In the genomic region with DNA sequence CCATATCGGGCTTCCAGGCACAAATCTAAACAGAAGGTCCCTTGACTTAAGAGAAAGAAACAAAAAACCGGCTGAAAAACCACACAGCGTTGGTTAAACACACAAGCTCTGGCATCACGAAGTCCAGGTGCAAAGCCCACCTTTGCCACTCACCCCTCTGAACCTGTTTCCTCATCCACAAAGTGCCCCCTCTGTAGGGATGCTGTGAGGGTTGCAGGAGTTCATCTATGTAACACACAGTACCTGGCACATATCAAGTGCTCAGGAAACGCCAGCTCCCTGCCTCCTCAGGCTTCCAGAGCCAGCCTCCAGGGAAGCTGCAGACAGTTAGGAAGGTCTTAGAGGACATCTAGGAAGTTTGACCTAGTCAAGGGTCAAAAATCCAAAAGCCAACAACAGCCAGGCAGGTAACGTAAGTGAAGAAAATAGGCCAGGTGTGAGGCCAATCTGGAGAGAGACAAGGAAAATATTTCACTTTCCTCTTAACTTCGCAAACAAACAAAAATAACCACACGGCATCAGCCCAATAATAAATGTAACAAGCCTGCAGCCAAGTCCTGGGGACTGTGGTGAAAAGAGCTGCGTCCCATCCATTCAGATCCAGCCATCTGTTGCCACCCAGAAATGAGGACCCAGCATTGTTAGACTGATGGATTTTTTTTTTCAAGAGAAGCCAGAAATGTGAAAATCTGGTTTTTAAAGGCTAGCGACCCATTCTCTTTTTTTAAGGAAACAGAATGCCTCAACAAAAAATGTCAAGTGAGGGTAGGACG, we compare ENCODE assay signal across 26 cellular contexts. TPM values are rescaled to one million over a fixed set of nuclear protein-coding genes. Genes with fewer than 3 reads are reported as not detected.
DNase-seq lines count a peak whose midpoint lies in the region; ATAC-seq, FAIRE-seq and TF ChIP-seq lines count a peak whose summit lies in the region.
"Had no signal": no experiment of that assay in that cellular context is flagged by ENCODE, and none has a peak within 500 bp of the region (broad histone marks: within the 10 kb centered on the region; RNA-seq: fewer than 3 reads in every experiment).

No MANE protein-coding gene starts in this region.

- no peak overlapping the region for H2BK15ac ChIP-seq in H1 (ENCODE audit: low read length)

- in situ Hi-C loops in G401 (cut with HindIII; ENCODE audit: low sequenced_read_pairs) = no loop called here

- H2AK5ac ChIP-seq in H1 (ENCODE audit: low read depth, low read length) = no peak overlapping the region

- H4K8ac ChIP-seq in H1 (ENCODE audit: extremely low read depth, insufficient read depth, low read length) = no peak overlapping the region

- H3K18ac ChIP-seq in H1 (ENCODE audit: extremely low read depth, low read length) = no peak overlapping the region

- no peaks in the 10 kb centered on the region for H3K79me2 ChIP-seq in H1 (ENCODE audit: control insufficient read depth in 1 of 2, insufficient read depth in 2 of 2, low read length in 2 of 2)

- no peak overlapping the region for H2BK12ac ChIP-seq in H1 (ENCODE audit: low read depth, low read length)

- H4K91ac ChIP-seq in H1 (replicated peaks; ENCODE audit: insufficient read length, low read length) = no peak overlapping the region

- H3K9ac ChIP-seq in H1 (replicated peaks in 1 of 4; ENCODE audit: extremely low read depth in 1 of 4, low read depth in 3 of 4, low read length in 3 of 4) = no peak overlapping the region

- no peak overlapping the region for H2BK20ac ChIP-seq in H1 (ENCODE audit: low read length)

- no peak overlapping the region for H3K14ac ChIP-seq in H1 (ENCODE audit: insufficient read length)

- H4K20me1 ChIP-seq in H1 (replicated peaks in 1 of 2; ENCODE audit: control insufficient read depth in 1 of 2, insufficient read depth in 2 of 2, low read length in 2 of 2) = peaks cover 0 to 5% of the 10 kb centered on the region in 2 experiments

- H3K4ac ChIP-seq in H1 (replicated peaks; ENCODE audit: insufficient read length, low read depth, low read length) = no peak overlapping the region

- H2BK120ac ChIP-seq in H1 (replicated peaks; ENCODE audit: low read depth, low read length) = no peak overlapping the region

- TF ChIP-seq RAD21 in A549 (conservative IDR thresholded peaks at IDR 0.05 in 1 of 2, IDR thresholded peaks at IDR 0.05 in 1 of 2) = no peak
- TF ChIP-seq RAD21 in H1 (IDR thresholded peaks at IDR 0.05 in 1 of 2, conservative IDR thresholded peaks at IDR 0.05 in 1 of 2; ENCODE audit: low read depth in 2 of 2, low read length in 2 of 2) = peak; percentile 13 to 30; a peak in 2 of 4 replicates

- H2BK5ac ChIP-seq in H1 (ENCODE audit: low read depth, low read length) = no peak overlapping the region

- TF ChIP-seq CTCF in A549 (IDR thresholded peaks at IDR 0.05) (no peak), H1 (IDR thresholded peaks at IDR 0.05; ENCODE audit: control extremely low read depth in 1 of 3, insufficient read depth in 1 of 3, low read depth in 1 of 3, low read length in 3 of 3) (peak; percentile 14 to 44 (median 21); a peak in 3 of 4 replicates), tibial artery (IDR thresholded peaks at IDR 0.05) (no peak)

- ATAC-seq in A549 = peak; percentile 22 to 48; a peak in 1 of 6 replicates
- ATAC-seq: GM12878 had no signal

- FAIRE-seq in A549 (lab: Jason Lieb, UNC) (no peak), H1 (lab: Jason Lieb, UNC) (no peak)
- FAIRE-seq: GM12878 had no signal

- no peaks in the 10 kb centered on the region for H3K79me1 ChIP-seq in H1 (ENCODE audit: low read depth, low read length)

- H3K23me2 ChIP-seq in H1 (ENCODE audit: low read depth, low read length) = no peaks in the 10 kb centered on the region

- TF ChIP-seq POLR2A in A549 (IDR thresholded peaks at IDR 0.05; ENCODE audit: low read length) = no peak
- TF ChIP-seq POLR2A in H1 (IDR thresholded peaks at IDR 0.05; ENCODE audit: control extremely low read depth in 1 of 2, low read depth in 2 of 2, low read length in 2 of 2) = no peak

- no peak overlapping the region for H4K5ac ChIP-seq in H1 (ENCODE audit: insufficient read length, low read depth, low read length)

- H3K4me2 ChIP-seq in A549 (no peak overlapping the region), H1 (ENCODE audit: insufficient read depth in 1 of 2, low read depth in 2 of 2, low read length in 2 of 2) (no peak overlapping the region)
- H3K4me2 ChIP-seq: PC-9 had no signal

- no peak overlapping the region for H3K27ac ChIP-seq in A549
- no peak overlapping the region for H3K27ac ChIP-seq in H1 (ENCODE audit: low read depth, low read length)
- no peak overlapping the region for H3K27ac ChIP-seq in tibial artery
- H3K27ac ChIP-seq: PC-9, SJSA1 had no signal

- H2AFZ ChIP-seq in H1 (ENCODE audit: low read length) = no peak overlapping the region
- H2AFZ ChIP-seq: PC-9 had no signal

- no peak for TF ChIP-seq EP300 in A549 (IDR thresholded peaks at IDR 0.05)
- TF ChIP-seq EP300 in H1 (IDR thresholded peaks at IDR 0.05; ENCODE audit: borderline replicate concordance in 1 of 2, low read depth in 2 of 2, low read length in 2 of 2) = no peak

- H3K56ac ChIP-seq in H1 (replicated peaks; ENCODE audit: insufficient read length, low read depth, low read length) = no peak overlapping the region

- H3K4me3 ChIP-seq in A549 (no peak overlapping the region), H1 (ENCODE audit: extremely low read depth in 1 of 4, insufficient read depth in 2 of 4, low read depth in 3 of 4, low read length in 4 of 4) (no peak overlapping the region), tibial artery (no peak overlapping the region)
- H3K4me3 ChIP-seq: GM12878, PC-9, SJSA1 had no signal

- no peak overlapping the region for H3K23ac ChIP-seq in H1 (ENCODE audit: insufficient read length)

- DNase-seq in A549 (ENCODE audit: low read depth in 1 of 2, low spot score in 1 of 2) (no peak), G401 (ENCODE audit: low spot score) (peak; percentile 50), H1 (ENCODE audit: low read depth in 1 of 2, low spot score in 2 of 2) (no peak), NCI-H2029 treated with DMSO at 0.1 percent for 48 hours (lab: John Stamatoyannopoulos, UW) (no peak), GM03348 (ENCODE audit: low spot score) (no peak), tibial artery (no peak), SKM-1 (lab: John Stamatoyannopoulos, UW; ENCODE audit: unreplicated experiment) (no peak)
- DNase-seq: DMS 273 treated with DMSO at 0.1 percent for 48 hours, GF-D8, GOT3, Karpas-422, NCI-H1092, NCI-H146, NCI-H2107, NCI-H345, NCI-H524 treated with DMSO at 0.1 percent for 48 hours, PC-9, SW 1271, T-helper 2 cell had no signal

- H3K9me3 ChIP-seq in A549 = no peaks in the 10 kb centered on the region
- no peaks in the 10 kb centered on the region for H3K9me3 ChIP-seq in H1 (ENCODE audit: insufficient read depth in 2 of 2, low read depth in 1 of 2, low read length in 1 of 2)
- H3K9me3 ChIP-seq in tibial artery = no peaks in the 10 kb centered on the region
- H3K9me3 ChIP-seq: SJSA1 had no signal

- no peaks in the 10 kb centered on the region for H3K27me3 ChIP-seq in H1 (replicated peaks in 1 of 4; ENCODE audit: control insufficient read depth in 3 of 4, extremely low read depth in 1 of 4, insufficient read depth in 3 of 4, low read length in 3 of 4)
- no peaks in the 10 kb centered on the region for H3K27me3 ChIP-seq in tibial artery
- H3K27me3 ChIP-seq: SJSA1 had no signal

- H3K36me3 ChIP-seq in H1 (ENCODE audit: control insufficient read depth in 2 of 4, insufficient read depth in 4 of 4, low read length in 3 of 4) (peaks cover 4 to 39% (median 29%) of the 10 kb centered on the region in 4 experiments; a peak in 7 of 8 replicates), tibial artery (peaks cover 42 to 61% (median 52%) of the 10 kb centered on the region in 3 donors)

- CTCF ChIA-PET in A549 (lab: Yijun Ruan, JAX) (interaction anchor here (0.5 to 3.1 kb wide), 5 partner anchors 10 to 113 kb away, joined by 3 to 20 read pairs (median 4); a partner anchor contains a TSS), H1 (lab: Charles Lee; ENCODE audit: partially characterized antibody) (interaction anchor here (0.7 to 3.1 kb wide), 11 partner anchors 9 to 191 kb away, joined by 3 to 25 read pairs (median 3); a partner anchor contains a TSS)

- POLR2A ChIA-PET in A549 (lab: Yijun Ruan, JAX) = interaction anchor here (1.2 kb wide), 2 partner anchors 18 kb away, joined by 3 to 9 read pairs; a partner anchor contains a TSS
- POLR2A ChIA-PET in H1 (lab: Charles Lee; ENCODE audit: partially characterized antibody) = interaction anchor here (0.7 to 1.8 kb wide), 5 partner anchors 13 to 94 kb away, joined by 3 to 9 read pairs (median 4); a partner anchor contains a TSS

- H3K4me1 ChIP-seq in A549 (no peaks in the 10 kb centered on the region), H1 (replicated peaks in 1 of 4; ENCODE audit: control insufficient read depth in 3 of 4, insufficient read depth in 4 of 4, low read length in 3 of 4) (no peaks in the 10 kb centered on the region), tibial artery (no peaks in the 10 kb centered on the region)
- H3K4me1 ChIP-seq: SJSA1 had no signal

- intact Hi-C loops in tibial artery (cut with DNase I; ENCODE audit: low total_unique reads) = no loop called here

- WGBS in A549 (ENCODE audit: missing lambda C conversion rate) = 89% methylated on average over 11 of the region's 11 CpGs
- 93% methylated on average over 11 of the region's 11 CpGs; no CpG with 5 or more reads in 1 of the 2 experiments for WGBS in H1 (ENCODE audit: extremely low coverage in 1 of 2, insufficient coverage in 1 of 2, insufficient read length in 1 of 2, insufficient replicate concordance in 2 of 2, low coverage in 1 of 2, low lambda C conversion rate in 2 of 2, missing lambda C conversion rate in 1 of 2), 2 experiments

RNA-seq across cellular contexts. Expression of a gene that starts 10.0 kb away (rescaled TPM):
- 200 and 270 TPM in 2 replicates for polyA plus RNA-seq in A549 (2011; rRNA removed)
- polyA plus RNA-seq in A549 (2012; cell fraction: cytosol; rRNA removed) = 203 and 269 TPM in 2 replicates
- 238 and 248 TPM in 2 replicates for polyA plus RNA-seq in A549 (2012; cell fraction: nucleus; rRNA removed)
- 280 to 318 TPM (median 302 TPM) in 3 replicates for polyA plus RNA-seq in A549 (2017; fragmentation: RNase III; extraction: RNeasy Plus Mini Kit Qiagen cat#74134 plus additional on column Dnase treatment)
- polyA minus RNA-seq in A549 (2011; rRNA and poly(A)+ RNA removed) = 222 and 240 TPM in 2 replicates
- 137 and 145 TPM in 2 replicates for total RNA-seq in G401 (2014; rRNA removed; shearing (Covaris generic))
- polyA plus RNA-seq in PFSK-1 (2012; ENCODE audit: insufficient read length, low read depth) = 169 TPM
- 224 and 225 TPM in 2 replicates for total RNA-seq in H1 (2021; fragmentation: NEBNext Ultra II Directional; extraction: Animal tissue kit (Norgen Biotek cat#: 25700))
- polyA plus RNA-seq in H1 (2011; rRNA removed) = 231 and 249 TPM in 2 replicates
- polyA plus RNA-seq in H1 (2011; cell fraction: cytosol; rRNA removed) = 107 TPM
- polyA plus RNA-seq in H1 (2011; cell fraction: nucleus; rRNA removed) = 178 TPM
- polyA plus RNA-seq in H1 (2012, experiment 1 of 2) = 154 to 271 TPM (median 239 TPM) in 4 replicates
- polyA plus RNA-seq in H1 (2012, experiment 2 of 2) = 352 TPM
- polyA plus RNA-seq in H1 (2013, experiment 1 of 2) = 604 TPM
- polyA plus RNA-seq in H1 (2013, experiment 2 of 2) = 663 TPM
- polyA minus RNA-seq in H1 (2011; rRNA and poly(A)+ RNA removed) = 147 and 178 TPM in 2 replicates
- 102 TPM for polyA minus RNA-seq in H1 (2011; cell fraction: cytosol; rRNA and poly(A)+ RNA removed)
- 58.9 TPM for polyA minus RNA-seq in H1 (2011; cell fraction: nucleus; rRNA and poly(A)+ RNA removed)

RNA-seq across cellular contexts. Expression of a gene that starts 12.1 kb away (rescaled TPM):
- polyA plus RNA-seq in A549 (2011; rRNA removed) = 2.6 and 3.4 TPM in 2 replicates
- 4.9 and 6.7 TPM in 2 replicates for polyA plus RNA-seq in A549 (2012; cell fraction: cytosol; rRNA removed)
- polyA plus RNA-seq in A549 (2012; cell fraction: nucleus; rRNA removed) = 17.0 and 20.5 TPM in 2 replicates
- polyA plus RNA-seq in A549 (2017; fragmentation: RNase III; extraction: RNeasy Plus Mini Kit Qiagen cat#74134 plus additional on column Dnase treatment) = 5.8 to 6.8 TPM (median 6.3 TPM) in 3 replicates
- polyA minus RNA-seq in A549 (2011; rRNA and poly(A)+ RNA removed) = 5.4 and 8.1 TPM in 2 replicates
- 5.4 and 6.1 TPM in 2 replicates for total RNA-seq in G401 (2014; rRNA removed; shearing (Covaris generic))
- 4.4 TPM for polyA plus RNA-seq in PFSK-1 (2012; ENCODE audit: insufficient read length, low read depth)
- total RNA-seq in H1 (2021; fragmentation: NEBNext Ultra II Directional; extraction: Animal tissue kit (Norgen Biotek cat#: 25700)) = 11.0 and 12.4 TPM in 2 replicates
- polyA plus RNA-seq in H1 (2011; rRNA removed) = 2.2 and 4.9 TPM in 2 replicates
- polyA plus RNA-seq in H1 (2011; cell fraction: cytosol; rRNA removed) = 1.6 TPM
- polyA plus RNA-seq in H1 (2011; cell fraction: nucleus; rRNA removed) = 6.1 TPM
- polyA plus RNA-seq in H1 (2012, experiment 1 of 2) = 3.6 to 9.3 TPM (median 7.1 TPM) in 4 replicates
- polyA plus RNA-seq in H1 (2012, experiment 2 of 2) = 4.5 TPM
- 37.6 TPM for polyA plus RNA-seq in H1 (2013, experiment 1 of 2)
- polyA plus RNA-seq in H1 (2013, experiment 2 of 2) = 33.0 TPM
- polyA minus RNA-seq in H1 (2011; rRNA and poly(A)+ RNA removed) = 2.1 and 2.7 TPM in 2 replicates
- 8.6 TPM for polyA minus RNA-seq in H1 (2011; cell fraction: cytosol; rRNA and poly(A)+ RNA removed)
- polyA minus RNA-seq in H1 (2011; cell fraction: nucleus; rRNA and poly(A)+ RNA removed) = 4.9 TPM
- total RNA-seq: Daoy had no signal

RNA-seq across cellular contexts. Expression of a gene that starts 17.2 kb away (rescaled TPM):
- 2.3 and 2.9 TPM in 2 replicates for polyA plus RNA-seq in A549 (2011; rRNA removed)
- polyA plus RNA-seq in A549 (2012; cell fraction: cytosol; rRNA removed) = 4.2 and 4.7 TPM in 2 replicates
- 2.8 and 4.1 TPM in 2 replicates for polyA plus RNA-seq in A549 (2012; cell fraction: nucleus; rRNA removed)
- polyA plus RNA-seq in A549 (2017; fragmentation: RNase III; extraction: RNeasy Plus Mini Kit Qiagen cat#74134 plus additional on column Dnase treatment) = 2.5 to 4.4 TPM (median 2.9 TPM) in 3 replicates
- 4.4 and 4.7 TPM in 2 replicates for polyA minus RNA-seq in A549 (2011; rRNA and poly(A)+ RNA removed)
- total RNA-seq in G401 (2014; rRNA removed; shearing (Covaris generic)) = not detected in 2 replicates
- polyA plus RNA-seq in PFSK-1 (2012; ENCODE audit: insufficient read length, low read depth) = not detected
- total RNA-seq in H1 (2021; fragmentation: NEBNext Ultra II Directional; extraction: Animal tissue kit (Norgen Biotek cat#: 25700)) = 1.1 TPM in 1 of 2 replicates, not detected in the other
- 0.27 and 0.41 TPM in 2 replicates for polyA plus RNA-seq in H1 (2011; rRNA removed)
- 0.18 TPM for polyA plus RNA-seq in H1 (2011; cell fraction: cytosol; rRNA removed)
- polyA plus RNA-seq in H1 (2011; cell fraction: nucleus; rRNA removed) = 0.46 TPM
- polyA plus RNA-seq in H1 (2012, experiment 1 of 2) = 0.23 TPM in 1 of 4 replicates, not detected in the others
- polyA plus RNA-seq in H1 (2012, experiment 2 of 2) = 0.54 TPM
- 0.28 TPM for polyA plus RNA-seq in H1 (2013, experiment 1 of 2)
- 0.26 TPM for polyA plus RNA-seq in H1 (2013, experiment 2 of 2)
- polyA minus RNA-seq in H1 (2011; rRNA and poly(A)+ RNA removed) = not detected in 2 replicates
- not detected for polyA minus RNA-seq in H1 (2011; cell fraction: cytosol; rRNA and poly(A)+ RNA removed)
- polyA minus RNA-seq in H1 (2011; cell fraction: nucleus; rRNA and poly(A)+ RNA removed) = not detected
- total RNA-seq: Daoy, MCF 10A, SJSA1 had no signal
- polyA plus RNA-seq: CD14-positive monocyte had no signal

RNA-seq across cellular contexts. Expression of a gene that starts 17.6 kb away (rescaled TPM):
- polyA plus RNA-seq in A549 (2011; rRNA removed) (7.4 and 7.6 TPM in 2 replicates), A549 (2017; fragmentation: RNase III; extraction: RNeasy Plus Mini Kit Qiagen cat#74134 plus additional on column Dnase treatment) (6.3 to 7.0 TPM (median 6.4 TPM) in 3 replicates), H1 (2011; rRNA removed) (19.1 and 26.7 TPM in 2 replicates)
- polyA plus RNA-seq in A549 (2012; cell fraction: cytosol; rRNA removed) = 10.5 and 14.5 TPM in 2 replicates
- 33.4 and 45.5 TPM in 2 replicates for polyA plus RNA-seq in A549 (2012; cell fraction: nucleus; rRNA removed)
- 9.5 and 15.0 TPM in 2 replicates for polyA minus RNA-seq in A549 (2011; rRNA and poly(A)+ RNA removed)
- 7.4 and 9.8 TPM in 2 replicates for total RNA-seq in G401 (2014; rRNA removed; shearing (Covaris generic))
- polyA plus RNA-seq in PFSK-1 (2012; ENCODE audit: insufficient read length, low read depth) = 5.7 TPM
- total RNA-seq in H1 (2021; fragmentation: NEBNext Ultra II Directional; extraction: Animal tissue kit (Norgen Biotek cat#: 25700)) = 14.2 and 14.7 TPM in 2 replicates
- 17.1 TPM for polyA plus RNA-seq in H1 (2011; cell fraction: cytosol; rRNA removed)
- polyA plus RNA-seq in H1 (2011; cell fraction: nucleus; rRNA removed) = 47.8 TPM
- 9.5 to 18.4 TPM (median 14.8 TPM) in 4 replicates for polyA plus RNA-seq in H1 (2012, experiment 1 of 2)
- 13.1 TPM for polyA plus RNA-seq in H1 (2012, experiment 2 of 2)
- 12.7 TPM for polyA plus RNA-seq in H1 (2013, experiment 1 of 2)
- polyA plus RNA-seq in H1 (2013, experiment 2 of 2) = 11.9 TPM
- polyA minus RNA-seq in H1 (2011; rRNA and poly(A)+ RNA removed) = 10.4 and 15.6 TPM in 2 replicates
- 22.6 TPM for polyA minus RNA-seq in H1 (2011; cell fraction: cytosol; rRNA and poly(A)+ RNA removed)
- polyA minus RNA-seq in H1 (2011; cell fraction: nucleus; rRNA and poly(A)+ RNA removed) = 14.9 TPM

RNA-seq across cellular contexts. Expression of a gene that starts 56.0 kb away (rescaled TPM):
- 147 and 210 TPM in 2 replicates for polyA plus RNA-seq in A549 (2011; rRNA removed)
- 395 and 483 TPM in 2 replicates for polyA plus RNA-seq in A549 (2012; cell fraction: cytosol; rRNA removed)
- polyA plus RNA-seq in A549 (2012; cell fraction: nucleus; rRNA removed) = 319 and 362 TPM in 2 replicates
- 564 to 580 TPM (median 566 TPM) in 3 replicates for polyA plus RNA-seq in A549 (2017; fragmentation: RNase III; extraction: RNeasy Plus Mini Kit Qiagen cat#74134 plus additional on column Dnase treatment)
- 203 and 214 TPM in 2 replicates for polyA minus RNA-seq in A549 (2011; rRNA and poly(A)+ RNA removed)
- total RNA-seq in G401 (2014; rRNA removed; shearing (Covaris generic)) = 73.8 and 83.8 TPM in 2 replicates
- 142 TPM for polyA plus RNA-seq in PFSK-1 (2012; ENCODE audit: insufficient read length, low read depth)
- 18.4 and 20.9 TPM in 2 replicates for total RNA-seq in H1 (2021; fragmentation: NEBNext Ultra II Directional; extraction: Animal tissue kit (Norgen Biotek cat#: 25700))
- 65.9 and 87.8 TPM in 2 replicates for polyA plus RNA-seq in H1 (2011; rRNA removed)
- 37.7 TPM for polyA plus RNA-seq in H1 (2011; cell fraction: cytosol; rRNA removed)
- polyA plus RNA-seq in H1 (2011; cell fraction: nucleus; rRNA removed) = 31.1 TPM
- 25.5 to 38.5 TPM (median 37.6 TPM) in 4 replicates for polyA plus RNA-seq in H1 (2012, experiment 1 of 2)
- polyA plus RNA-seq in H1 (2012, experiment 2 of 2) = 38.7 TPM
- polyA plus RNA-seq in H1 (2013, experiment 1 of 2) = 44.8 TPM
- 54.5 TPM for polyA plus RNA-seq in H1 (2013, experiment 2 of 2)
- polyA minus RNA-seq in H1 (2011; rRNA and poly(A)+ RNA removed) = 23.6 and 26.4 TPM in 2 replicates
- 12.1 TPM for polyA minus RNA-seq in H1 (2011; cell fraction: cytosol; rRNA and poly(A)+ RNA removed)
- polyA minus RNA-seq in H1 (2011; cell fraction: nucleus; rRNA and poly(A)+ RNA removed) = 15.2 TPM
- total RNA-seq: HT-29 had no signal

Comparison
In these comparisons a context has a peak if more than half of its experiments do, and no peak if none do; other contexts are left out.
1. CTCF ChIP-seq: peak in H1 (3 of 3); none in A549 (single experiment) and tibial artery (0 of 2).